Comparison of ENCODE assay signal across 16 cellular contexts in the genomic region with DNA sequence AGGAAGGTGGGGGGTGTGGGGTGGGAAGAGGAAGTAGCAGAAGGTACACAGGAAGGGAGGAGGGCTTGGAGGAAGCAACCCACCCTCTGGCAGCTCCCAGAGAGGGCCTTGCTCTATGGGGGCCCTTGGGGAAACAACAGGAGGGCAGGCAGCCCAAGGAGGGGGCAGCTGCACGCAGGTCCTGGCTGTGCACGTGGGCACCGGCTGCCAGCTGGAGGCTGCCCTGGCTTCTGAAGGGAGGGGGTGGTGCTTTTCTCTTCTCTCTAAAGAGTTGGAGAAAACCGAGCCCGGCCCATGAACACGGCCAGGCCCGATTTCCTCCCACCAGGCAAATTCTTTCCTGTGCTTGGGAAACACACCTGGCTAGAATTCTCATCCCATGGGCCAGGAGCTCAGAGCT.
A peak's percentile ranks its signal among the peaks of the same experiment; 100 is the strongest.
DNase-seq lines count a peak whose midpoint lies in the region; ATAC-seq and TF ChIP-seq lines count a peak whose summit lies in the region.
"Had no signal": no experiment of that assay in that cellular context is flagged by ENCODE, and none has a peak within 500 bp of the region (broad histone marks: within the 10 kb centered on the region; RNA-seq: fewer than 3 reads in every experiment).

No MANE protein-coding gene starts in this region.

- POLR2A ChIA-PET in Caco-2 (lab: Charles Lee), result no interaction called here

- no peaks in the 10 kb centered on the region for H3K4me1 ChIP-seq in Caco-2

- H3K36me3 ChIP-seq in Caco-2 (ENCODE audit: control insufficient read depth, insufficient read depth, low read length), result no peaks in the 10 kb centered on the region
- H3K36me3 ChIP-seq: lower lobe of right lung had no signal

- H3K27me3 ChIP-seq in Caco-2 (replicated peaks; ENCODE audit: control insufficient read depth, insufficient read depth, low read length), result no peaks in the 10 kb centered on the region
- H3K27me3 ChIP-seq: body of pancreas had no signal

- no peak overlapping the region for H3K27ac Mint-ChIP-seq in Caco-2 (ENCODE audit: unreplicated experiment)
- H3K27ac Mint-ChIP-seq: activated T-cell treated with anti-CD3 and anti-CD28 coated beads, Interleukin-2, amount 50 U/mL, for 72 hours had no signal

- H3K4me1 Mint-ChIP-seq in Caco-2 (ENCODE audit: low read depth, unreplicated experiment), result no peaks in the 10 kb centered on the region

- DNase-seq in stimulated activated CD4-positive, alpha-beta T cell treated with anti-CD3 and anti-CD28 coated beads, Interleukin-4, amount 100 ng/mL, for 1 hour, result peak; percentile 14
- DNase-seq in stimulated activated CD4-positive, alpha-beta T cell treated with anti-CD3 and anti-CD28 coated beads, Interleukin-12 subunit alpha, Interleukin-12 subunit beta, amount 100 ng/mL, for 4 hours, result no peak
- DNase-seq in NCI-H1092 (lab: John Stamatoyannopoulos, UW), result peak; percentile 67
- DNase-seq in substantia nigra (lab: John Stamatoyannopoulos, UW), result peak in 2 of 49 donors; percentile 17 to 35
- DNase-seq in NK-92 (lab: John Stamatoyannopoulos, UW; ENCODE audit: unreplicated experiment), result no peak
- DNase-seq in Caco-2, result no peak
- DNase-seq: activated T-cell treated with anti-CD3 and anti-CD28 coated beads, Interleukin-2, amount 50 U/mL, for 72 hours; body of pancreas; CD8-positive, alpha-beta memory T cell; GF-D8; lower lobe of right lung; NCI-H1694 treated with DMSO at 0.1 percent for 48 hours; OCI-M1 had no signal

- H3K27me3 Mint-ChIP-seq in Caco-2 (ENCODE audit: insufficient read depth, unreplicated experiment), result peaks cover 3% of the 10 kb centered on the region

- CTCF ChIA-PET in Caco-2 (lab: Charles Lee), result no interaction called here

- ATAC-seq in GM18511 (IDR thresholded peaks at IDR 0.05; ENCODE audit: unreplicated experiment), result no peak
- ATAC-seq: body of pancreas, lower lobe of right lung had no signal

- H3K27ac ChIP-seq in cingulate gyrus (ENCODE audit: low read depth, low read length) (peak overlapping the region; percentile 1), substantia nigra (ENCODE audit: low read depth, low read length, poor library complexity, severe bottlenecking) (peak overlapping the region; percentile 60)
- H3K27ac ChIP-seq: body of pancreas, lower lobe of right lung had no signal

- no peak for TF ChIP-seq CTCF in Caco-2 (IDR thresholded peaks at IDR 0.05; ENCODE audit: insufficient read depth in 1 of 2, low read depth in 1 of 2, low read length in 1 of 2, severe bottlenecking in 1 of 2, unreplicated experiment in 1 of 2)

- H3K9me3 Mint-ChIP-seq in Caco-2 (ENCODE audit: unreplicated experiment), result no peaks in the 10 kb centered on the region
- H3K9me3 Mint-ChIP-seq: CD8-positive, alpha-beta memory T cell; neural crest cell had no signal

- no peaks in the 10 kb centered on the region for H3K36me3 Mint-ChIP-seq in Caco-2 (ENCODE audit: insufficient read depth, unreplicated experiment)

- intact Hi-C loops in Caco-2 (cut with micrococcal nuclease; ENCODE audit: unreplicated experiment), result no loop called here

- no TSS peak for BruUV-seq in Caco-2 (replicated peaks; lab: Mats Ljungman, UMichigan)

- no peaks in the 10 kb centered on the region for H3K9me3 ChIP-seq in Caco-2
- H3K9me3 ChIP-seq: body of pancreas, lower lobe of right lung had no signal

- H3K4me3 Mint-ChIP-seq in Caco-2 (ENCODE audit: unreplicated experiment), result no peak overlapping the region

- no peak overlapping the region for H3K4me3 ChIP-seq in Caco-2 (ENCODE audit: low read depth, low read length)
- H3K4me3 ChIP-seq: body of pancreas, lower lobe of right lung had no signal

Comparison
In these comparisons a context has a peak if more than half of its experiments do, and no peak if none do; other contexts are left out.
1. DNase-seq: peak in stimulated activated CD4-positive, alpha-beta T cell treated with anti-CD3 and anti-CD28 coated beads, Interleukin-4, amount 100 ng/mL, for 1 hour (single experiment) and NCI-H1092 (single experiment); none in stimulated activated CD4-positive, alpha-beta T cell treated with anti-CD3 and anti-CD28 coated beads, Interleukin-12 subunit alpha, Interleukin-12 subunit beta, amount 100 ng/mL, for 4 hours (single experiment), NK-92 (single experiment) and Caco-2 (0 of 2).